7 cellular contexts compared by ENCODE assay signal in genomic region chr7:150189963-150190362, GRCh38.
A peak's percentile ranks its signal among the peaks of the same experiment; 100 is the strongest.
ATAC-seq and FAIRE-seq lines count a peak whose summit lies in the region.

No MANE protein-coding gene starts in this region.

- ATAC-seq in GM18519 (IDR thresholded peaks at IDR 0.05; ENCODE audit: low FRiP score, unreplicated experiment) (peak; percentile 77), GM19397 (IDR thresholded peaks at IDR 0.05; ENCODE audit: unreplicated experiment) (peak; percentile 87), GM21619 (IDR thresholded peaks at IDR 0.05; ENCODE audit: unreplicated experiment) (peak; percentile 98), HG02870 (IDR thresholded peaks at IDR 0.05; ENCODE audit: unreplicated experiment) (peak; percentile 91), HG03135 (IDR thresholded peaks at IDR 0.05; ENCODE audit: unreplicated experiment) (peak; percentile 77), HG03565 (IDR thresholded peaks at IDR 0.05; ENCODE audit: unreplicated experiment) (peak; percentile 86)

- peak; percentile 51 for FAIRE-seq in endometrium (lab: Jason Lieb, UNC)

Comparison
In these comparisons a context has a peak if more than half of its experiments do, and no peak if none do; other contexts are left out.
1. Peak in every context shown above with its lines: ATAC-seq.